1 cellular context compared by ENCODE assay signal in genomic region chr21:41222247-41223068, GRCh38.
TF ChIP-seq lines count a peak whose summit lies in the region.

No MANE protein-coding gene starts in this region.

TF ChIP-seq in H1, 55 proteins besides CTCF, POLR2A, EP300 and RAD21:
- TF ChIP-seq SUZ12 (IDR thresholded peaks at IDR 0.05; ENCODE audit: low read length) (no peak), RXRA (IDR thresholded peaks at IDR 0.05; ENCODE audit: insufficient read depth, low read depth, low read length) (no peak), ATF3 (IDR thresholded peaks at IDR 0.05; ENCODE audit: insufficient read depth, low read depth, low read length) (no peak), MAX (IDR thresholded peaks at IDR 0.05) (no peak), E2F6 (IDR thresholded peaks at IDR 0.05) (no peak), KDM4A (IDR thresholded peaks at IDR 0.05; ENCODE audit: low read depth, low read length, severe bottlenecking) (no peak), HDAC6 (IDR thresholded peaks at IDR 0.05; ENCODE audit: low read depth, low read length) (no peak), SIN3A (conservative IDR thresholded peaks at IDR 0.05 in 1 of 2, IDR thresholded peaks at IDR 0.05 in 1 of 2; ENCODE audit: low read depth in 1 of 2, low read length in 2 of 2) (no peak), KDM1A (IDR thresholded peaks at IDR 0.05; ENCODE audit: borderline replicate concordance, low read length) (no peak), PHF8 (conservative IDR thresholded peaks at IDR 0.05; ENCODE audit: low read depth, low read length) (no peak), POU5F1 (IDR thresholded peaks at IDR 0.05; ENCODE audit: low read depth, low read length) (no peak)
